In the genomic region with DNA sequence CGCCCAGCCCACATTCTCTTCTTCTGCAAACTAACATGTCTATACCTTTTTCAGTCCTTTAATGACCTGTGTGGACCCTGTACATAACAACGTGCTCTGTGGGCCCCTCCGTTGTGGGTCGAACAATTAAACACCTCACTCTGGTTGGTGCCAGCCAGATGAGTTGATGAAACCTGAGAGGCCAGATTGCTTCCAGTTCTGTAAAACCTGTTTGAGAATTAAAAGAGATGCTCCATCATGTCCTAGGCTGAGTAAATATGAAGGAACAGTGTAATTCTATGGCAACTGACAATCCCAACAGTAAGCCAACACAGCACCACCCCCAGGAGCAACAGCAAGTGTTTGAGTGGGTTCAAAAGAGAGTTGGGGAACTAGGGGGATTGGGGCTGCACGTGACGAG, we compare ENCODE assay signal across 23 cellular contexts. TPM values are rescaled to one million over a fixed set of nuclear protein-coding genes. Genes with fewer than 3 reads are reported as not detected.
A peak's percentile ranks its signal among the peaks of the same experiment; 100 is the strongest.
DNase-seq lines count a peak whose midpoint lies in the region; ATAC-seq, FAIRE-seq and TF ChIP-seq lines count a peak whose summit lies in the region.
"Had no signal": no experiment of that assay in that cellular context is flagged by ENCODE, and none has a peak within 500 bp of the region (broad histone marks: within the 10 kb centered on the region; RNA-seq: fewer than 3 reads in every experiment).

No MANE protein-coding gene starts in this region.

- H3K27me3 ChIP-seq in Karpas-422 (ENCODE audit: low read length) (no peaks in the 10 kb centered on the region), astrocyte (ENCODE audit: insufficient read depth, low read length) (no peaks in the 10 kb centered on the region)

- peaks cover 20% of the 10 kb centered on the region for H3K4me1 Mint-ChIP-seq in astrocyte (ENCODE audit: low read depth, unreplicated experiment)

- FAIRE-seq in astrocyte (lab: Jason Lieb, UNC), result peak; percentile 55
- FAIRE-seq: A549, GM12878, HepG2 had no signal

- H3K4me3 Mint-ChIP-seq in astrocyte (ENCODE audit: unreplicated experiment), result no peak overlapping the region
- H3K4me3 Mint-ChIP-seq: CD4-positive, alpha-beta T cell had no signal

- no peak for TF ChIP-seq CTCF in astrocyte (IDR thresholded peaks at IDR 0.05; ENCODE audit: insufficient read depth, low read depth, low read length)

- H3K36me3 ChIP-seq in Karpas-422 (ENCODE audit: insufficient read depth, low read length) (no peaks in the 10 kb centered on the region), astrocyte (ENCODE audit: insufficient read depth, low read length) (no peaks in the 10 kb centered on the region)
- H3K36me3 ChIP-seq: BE2C had no signal

- H3K4me2 ChIP-seq in Karpas-422 (ENCODE audit: low read depth, low read length, poor library complexity, severe bottlenecking) (no peak overlapping the region), astrocyte (ENCODE audit: low read length) (no peak overlapping the region)
- H3K4me2 ChIP-seq: A549 had no signal

- no peaks in the 10 kb centered on the region for H3K36me3 Mint-ChIP-seq in astrocyte (ENCODE audit: low read depth, unreplicated experiment)

- peaks cover 3% of the 10 kb centered on the region for H3K27me3 Mint-ChIP-seq in astrocyte (ENCODE audit: low read depth, unreplicated experiment)

- H3K79me2 ChIP-seq in Karpas-422 (ENCODE audit: low read length) (no peaks in the 10 kb centered on the region), astrocyte (ENCODE audit: insufficient read depth, low read length) (no peaks in the 10 kb centered on the region)

- no peaks in the 10 kb centered on the region for H3K9me3 ChIP-seq in Karpas-422 (ENCODE audit: low read length)
- H3K9me3 ChIP-seq in astrocyte (ENCODE audit: insufficient read depth, low read depth, low read length), result no peaks in the 10 kb centered on the region
- H3K9me3 ChIP-seq: A549, BE2C had no signal

- DNase-seq in NCI-H748 (lab: John Stamatoyannopoulos, UW; ENCODE audit: unreplicated experiment) (peak; percentile 49), NCI-H748 treated with DMSO at 0.1 percent for 48 hours (lab: John Stamatoyannopoulos, UW) (no peak), Karpas-422 (peak; percentile 12), astrocyte (ENCODE audit: low read depth) (no peak), NCI-H526 treated with DMSO at 0.1 percent for 48 hours (lab: John Stamatoyannopoulos, UW) (no peak)
- DNase-seq: BE2C; CD4-positive, alpha-beta T cell; COR-L47; DND-41; H7; KBM-7; MV-4-11; NCI-H1105 treated with DMSO at 0.1 percent for 48 hours; NCI-H1694 treated with DMSO at 0.1 percent for 48 hours; NCI-H2081 treated with DMSO at 0.1 percent for 48 hours; NCI-H524 treated with DMSO at 0.1 percent for 48 hours; NK-92 treated with Interleukin-12 subunit alpha and Interleukin-12 subunit beta, amount 100 ng/mL, for 24 hours had no signal

- no peaks in the 10 kb centered on the region for H3K9me2 ChIP-seq in Karpas-422 (replicated peaks; ENCODE audit: insufficient read depth, low read length)

- H3K4me3 ChIP-seq in Karpas-422 (ENCODE audit: low read length) (no peak overlapping the region), astrocyte (ENCODE audit: insufficient read depth, low read depth, low read length) (no peak overlapping the region)
- H3K4me3 ChIP-seq: A549, GM12878 had no signal

- H2AFZ ChIP-seq in Karpas-422 (ENCODE audit: low read length) (no peak overlapping the region), astrocyte (ENCODE audit: low read depth, low read length) (no peak overlapping the region)

- H4K20me1 ChIP-seq in Karpas-422 (ENCODE audit: insufficient read depth, low read depth, low read length) (no peaks in the 10 kb centered on the region), astrocyte (ENCODE audit: insufficient read depth, low read length) (no peaks in the 10 kb centered on the region)

- no peak for ATAC-seq in HG03097 (IDR thresholded peaks at IDR 0.05; ENCODE audit: low FRiP score, unreplicated experiment)
- ATAC-seq in HG02759 (IDR thresholded peaks at IDR 0.05; ENCODE audit: unreplicated experiment), result no peak
- ATAC-seq: A549, GM12878, HepG2, Panc1 had no signal

- H3K4me1 ChIP-seq in Karpas-422 (ENCODE audit: low read length) (no peaks in the 10 kb centered on the region), astrocyte (ENCODE audit: insufficient read depth, low read length) (peaks cover 17% of the 10 kb centered on the region)
- H3K4me1 ChIP-seq: BE2C had no signal

- H3K27ac ChIP-seq in Karpas-422 (ENCODE audit: low read length) (no peak overlapping the region), astrocyte (ENCODE audit: low read depth, low read length) (no peak overlapping the region)
- H3K27ac ChIP-seq: A549 had no signal

- H3K9ac ChIP-seq in Karpas-422 (ENCODE audit: low read length) (no peak overlapping the region), astrocyte (ENCODE audit: low read length) (no peak overlapping the region)

- H3K27ac Mint-ChIP-seq in astrocyte (ENCODE audit: unreplicated experiment), result no peak overlapping the region
- H3K27ac Mint-ChIP-seq: CD4-positive, alpha-beta T cell had no signal

- H3K9me3 Mint-ChIP-seq in astrocyte (ENCODE audit: unreplicated experiment), result peaks cover 6% of the 10 kb centered on the region
- H3K9me3 Mint-ChIP-seq: CD4-positive, alpha-beta T cell had no signal

RNA-seq across cellular contexts. Expression of a gene that starts 5.7 kb away (rescaled TPM):
- total RNA-seq in Karpas-422 (2014; rRNA removed; shearing (Covaris generic); ENCODE audit: low replicate concordance), result not detected in 2 replicates
- 720 and 820 TPM in 2 replicates for total RNA-seq in astrocyte

Comparison
In these comparisons a context has a peak if more than half of its experiments do, and no peak if none do; other contexts are left out.
1. DNase-seq: peak in NCI-H748 (single experiment) and Karpas-422 (single experiment); none in NCI-H748 treated with DMSO at 0.1 percent for 48 hours (single experiment), astrocyte (single experiment) and NCI-H526 treated with DMSO at 0.1 percent for 48 hours (single experiment).
2. RNA of a gene that starts 5.7 kb away (total RNA-seq): 720 to 820 TPM in astrocyte; not detected in Karpas-422; every median in the first group is over 100 times any median in the second.